In genomic region chr17:47692895-47693666, GRCh38 we compare ENCODE assay signal across 8 cellular contexts. TPM values are rescaled to one million over a fixed set of nuclear protein-coding genes. Genes with fewer than 3 reads are reported as not detected.
A peak's percentile ranks its signal among the peaks of the same experiment; 100 is the strongest.
DNase-seq lines count a peak whose midpoint lies in the region; ATAC-seq and TF ChIP-seq lines count a peak whose summit lies in the region.

No MANE protein-coding gene starts in this region.

- ATAC-seq in RWPE2 (ENCODE audit: low read depth): no peak
- ATAC-seq in GM21717 (IDR thresholded peaks at IDR 0.05; ENCODE audit: unreplicated experiment): no peak
- ATAC-seq in GM19463 (IDR thresholded peaks at IDR 0.05; ENCODE audit: unreplicated experiment): no peak
- no peak for ATAC-seq in HG03039 (IDR thresholded peaks at IDR 0.05; ENCODE audit: unreplicated experiment)

- H3K4me3 ChIP-seq in RWPE2 (ENCODE audit: severe bottlenecking) (peak overlapping the region; percentile 71), fibroblast of lung (replicated peaks in 1 of 4; ENCODE audit: control extremely low read depth in 1 of 4, insufficient read depth in 1 of 4, low read depth in 3 of 4, low read length in 4 of 4) (peak overlapping the region in 3 of 4 experiments; percentile 34 to 75 (median 57)), retinal pigment epithelial cell (ENCODE audit: low read length) (peak overlapping the region; percentile 57)

- H3K4me3 Mint-ChIP-seq in activated CD4-positive, alpha-beta T cell treated with anti-CD3 and anti-CD28 coated beads, Interleukin-2, amount 10 ng/mL, durations not matched to agents 24 days and 14 days: peak overlapping the region; percentile 93

- no peaks in the 10 kb centered on the region for H3K79me2 ChIP-seq in fibroblast of lung (ENCODE audit: control insufficient read depth, insufficient read depth, low read length)

- no peaks in the 10 kb centered on the region for H3K9me3 Mint-ChIP-seq in activated CD4-positive, alpha-beta T cell treated with anti-CD3 and anti-CD28 coated beads, Interleukin-2, amount 10 ng/mL, durations not matched to agents 24 days and 14 days

- H3K36me3 ChIP-seq in RWPE2 (ENCODE audit: low read depth) (no peaks in the 10 kb centered on the region), fibroblast of lung (ENCODE audit: control insufficient read depth, insufficient read depth, low read length) (no peaks in the 10 kb centered on the region)

- H3K4me1 Mint-ChIP-seq in activated CD4-positive, alpha-beta T cell treated with anti-CD3 and anti-CD28 coated beads, Interleukin-2, amount 10 ng/mL, durations not matched to agents 24 days and 14 days: peaks cover 34% of the 10 kb centered on the region

- H3K27ac ChIP-seq in RWPE2 (ENCODE audit: poor library complexity, severe bottlenecking) (peak overlapping the region; percentile 50), fibroblast of lung (ENCODE audit: insufficient read depth, low read length) (no peak overlapping the region)

- H3K4me1 ChIP-seq in RWPE2 (ENCODE audit: insufficient read depth, poor library complexity, severe bottlenecking): peaks cover 5% of the 10 kb centered on the region
- peaks cover 4% of the 10 kb centered on the region for H3K4me1 ChIP-seq in fibroblast of lung (ENCODE audit: control insufficient read depth, extremely low read depth, insufficient read depth, low read length)

- no peak overlapping the region for H2AFZ ChIP-seq in fibroblast of lung (ENCODE audit: low read length)

- peaks cover 3% of the 10 kb centered on the region for H3K27me3 Mint-ChIP-seq in activated CD4-positive, alpha-beta T cell treated with anti-CD3 and anti-CD28 coated beads, Interleukin-2, amount 10 ng/mL, durations not matched to agents 24 days and 14 days

- no peak for DNase-seq in activated CD4-positive, alpha-beta T cell treated with anti-CD3 and anti-CD28 coated beads, Interleukin-2, amount 10 ng/mL, durations not matched to agents 24 days and 14 days
- DNase-seq in activated CD4-positive, alpha-beta T cell treated with anti-CD3 and anti-CD28 coated beads for 4 hours: no peak
- DNase-seq in RWPE2 (ENCODE audit: low spot score) (no peak), fibroblast of lung (ENCODE audit: low read depth in 2 of 2) (no peak), retinal pigment epithelial cell (ENCODE audit: low read depth) (no peak)

- intact Hi-C loops in activated CD4-positive, alpha-beta T cell treated with anti-CD3 and anti-CD28 coated beads, Interleukin-2, amount 10 ng/mL, durations not matched to agents 24 days and 14 days (cut with micrococcal nuclease): no loop called here

- peak overlapping the region; percentile 88 for H3K27ac Mint-ChIP-seq in activated CD4-positive, alpha-beta T cell treated with anti-CD3 and anti-CD28 coated beads, Interleukin-2, amount 10 ng/mL, durations not matched to agents 24 days and 14 days

- TF ChIP-seq CTCF in RWPE2 (IDR thresholded peaks at IDR 0.05; ENCODE audit: poor library complexity, severe bottlenecking): no peak
- no peak for TF ChIP-seq CTCF in fibroblast of lung (conservative IDR thresholded peaks at IDR 0.05 in 1 of 2, IDR thresholded peaks at IDR 0.05 in 1 of 2; ENCODE audit: low read depth in 1 of 2, low read length in 2 of 2)
- no peak for TF ChIP-seq CTCF in retinal pigment epithelial cell (conservative IDR thresholded peaks at IDR 0.05; ENCODE audit: low read depth, low read length)

- H3K27me3 ChIP-seq in RWPE2 (ENCODE audit: insufficient read depth, poor library complexity, severe bottlenecking): no peaks in the 10 kb centered on the region
- peaks cover 7% of the 10 kb centered on the region for H3K27me3 ChIP-seq in fibroblast of lung (ENCODE audit: control insufficient read depth, insufficient read depth, low read length)

- peaks cover 5% of the 10 kb centered on the region for H3K36me3 Mint-ChIP-seq in activated CD4-positive, alpha-beta T cell treated with anti-CD3 and anti-CD28 coated beads, Interleukin-2, amount 10 ng/mL, durations not matched to agents 24 days and 14 days (ENCODE audit: low read depth)

- no peaks in the 10 kb centered on the region for H3K9me3 ChIP-seq in RWPE2 (ENCODE audit: severe bottlenecking)
- no peaks in the 10 kb centered on the region for H3K9me3 ChIP-seq in fibroblast of lung (ENCODE audit: control insufficient read depth, insufficient read depth, low read depth, low read length)

- H4K20me1 ChIP-seq in fibroblast of lung (ENCODE audit: control insufficient read depth, extremely low read depth, insufficient read depth, low read length): no peaks in the 10 kb centered on the region

- H3K4me2 ChIP-seq in fibroblast of lung (ENCODE audit: extremely low read depth, insufficient read depth, low read length): peak overlapping the region; percentile 47

- no peak overlapping the region for H3K9ac ChIP-seq in fibroblast of lung (ENCODE audit: insufficient read depth, low read length)

RNA-seq across cellular contexts. Expression of gene TBKBP1, which starts 0.9 kb away (rescaled TPM):
- 9.3 and 10.9 TPM in 2 replicates for total RNA-seq in activated CD4-positive, alpha-beta T cell treated with anti-CD3 and anti-CD28 coated beads, Interleukin-2, amount 10 ng/mL, durations not matched to agents 24 days and 14 days
- 11.3 and 11.6 TPM in 2 replicates for total RNA-seq in fibroblast of lung
- polyA plus RNA-seq in fibroblast of lung: 4.6 and 5.3 TPM in 2 replicates
- polyA plus RNA-seq in fibroblast of lung (2012): 7.6 and 8.0 TPM in 2 replicates
- polyA minus RNA-seq in fibroblast of lung (ENCODE audit: low replicate concordance): 8.3 and 8.6 TPM in 2 replicates

RNA-seq across cellular contexts. Expression of gene TBX21, which starts 40.0 kb away (rescaled TPM):
- total RNA-seq in activated CD4-positive, alpha-beta T cell treated with anti-CD3 and anti-CD28 coated beads, Interleukin-2, amount 10 ng/mL, durations not matched to agents 24 days and 14 days: 63.0 and 66.4 TPM in 2 replicates
- not detected in 2 replicates for total RNA-seq in fibroblast of lung
- not detected in 2 replicates for polyA plus RNA-seq in fibroblast of lung
- not detected in 2 replicates for polyA plus RNA-seq in fibroblast of lung (2012)
- polyA minus RNA-seq in fibroblast of lung (ENCODE audit: low replicate concordance): not detected in 2 replicates

RNA-seq across cellular contexts. Expression of gene KPNB1, which starts 43.4 kb away (rescaled TPM):
- total RNA-seq in activated CD4-positive, alpha-beta T cell treated with anti-CD3 and anti-CD28 coated beads, Interleukin-2, amount 10 ng/mL, durations not matched to agents 24 days and 14 days: 727 and 736 TPM in 2 replicates
- total RNA-seq in fibroblast of lung: 209 and 267 TPM in 2 replicates
- 253 and 361 TPM in 2 replicates for polyA plus RNA-seq in fibroblast of lung
- polyA plus RNA-seq in fibroblast of lung (2012): 281 and 332 TPM in 2 replicates
- polyA minus RNA-seq in fibroblast of lung (ENCODE audit: low replicate concordance): 632 and 647 TPM in 2 replicates

Comparison
In these comparisons a context has a peak if more than half of its experiments do, and no peak if none do; other contexts are left out.
1. RNA of gene TBX21, which starts 40.0 kb away (total RNA-seq): 63.0 to 66.4 TPM in activated CD4-positive, alpha-beta T cell treated with anti-CD3 and anti-CD28 coated beads, Interleukin-2, amount 10 ng/mL, durations not matched to agents 24 days and 14 days; not detected in fibroblast of lung; every median in the first group is over 10 times any median in the second.
2. Peak in every context shown above with its lines, with median percentiles within 50 percentile points of each other: H3K4me3 ChIP-seq.